9 cellular contexts compared by ENCODE assay signal in the genomic region with DNA sequence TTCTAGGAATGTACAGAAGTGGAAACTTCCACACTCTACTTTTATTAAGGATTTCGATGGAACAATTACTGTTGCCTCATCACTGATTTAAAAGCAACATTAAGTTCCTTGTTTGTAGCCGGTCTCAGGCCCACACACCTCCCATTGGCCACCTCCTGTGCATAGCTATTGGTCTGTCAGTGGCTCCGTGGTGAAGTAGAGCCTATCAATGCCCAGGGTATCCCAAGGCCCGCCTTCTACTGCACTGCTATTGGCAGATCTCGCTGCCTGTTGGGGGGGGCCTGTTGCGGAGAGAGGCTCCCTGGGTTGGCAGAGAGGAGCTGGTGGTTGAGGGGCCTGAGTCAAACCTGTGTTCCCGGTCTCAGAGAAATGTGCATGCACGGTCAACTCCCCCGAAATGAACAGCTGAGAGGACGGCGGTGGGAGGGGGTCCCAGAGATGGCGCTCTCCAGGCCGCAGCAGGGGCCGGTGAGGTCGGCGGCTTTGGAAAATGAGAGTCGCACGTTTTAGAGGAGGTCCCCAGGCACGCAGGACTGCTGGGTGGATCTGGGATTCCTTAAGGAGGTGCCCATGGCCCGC. TPM values are rescaled to one million over a fixed set of nuclear protein-coding genes. Genes with fewer than 3 reads are reported as not detected.
DNase-seq lines count a peak whose midpoint lies in the region; ATAC-seq and TF ChIP-seq lines count a peak whose summit lies in the region.
"Had no signal": no experiment of that assay in that cellular context is flagged by ENCODE, and none has a peak within 500 bp of the region (broad histone marks: within the 10 kb centered on the region; RNA-seq: fewer than 3 reads in every experiment).

No MANE protein-coding gene starts in this region.

- DNase-seq in C1 segment of cervical spinal cord (lab: John Stamatoyannopoulos, UW) (peak in 13 of 14 donors; percentile 21 to 92 (median 78)), NOMO-1 treated with dmso at 0.1 percent for 144 hours (lab: John Stamatoyannopoulos, UW; ENCODE audit: unreplicated experiment) (peak; percentile 78), esophagus squamous epithelium (lab: John Stamatoyannopoulos, UW) (peak; percentile 61), myocyte (ENCODE audit: low read depth) (peak; percentile 92)
- peak; percentile 80 to 86 for DNase-seq in activated T-cell treated with anti-CD3 and anti-CD28 coated beads, Interleukin-2, amount 50 U/mL, for 48 hours
- peak; percentile 74 for DNase-seq in stimulated activated CD8-positive, alpha-beta memory T cell treated with anti-CD3 and anti-CD28 coated beads, Interleukin-7, amount 100 ng/mL, for 4 hours (ENCODE audit: low read depth in 2 of 2)

- peak overlapping the region; percentile 77 to 91 (median 86) for H3K27ac ChIP-seq in esophagus squamous epithelium
- H3K27ac ChIP-seq: VCaP had no signal

- H3K4me1 ChIP-seq in esophagus squamous epithelium, result peaks cover 0 to 24% (median 0%) of the 10 kb centered on the region in 3 donors

- ATAC-seq in GM19372 (IDR thresholded peaks at IDR 0.05; ENCODE audit: low read depth, unreplicated experiment) (peak; percentile 60), HG03521 (IDR thresholded peaks at IDR 0.05; ENCODE audit: unreplicated experiment) (peak; percentile 78)

- TF ChIP-seq CTCF in esophagus squamous epithelium (IDR thresholded peaks at IDR 0.05), result no peak

- intact Hi-C loops in esophagus squamous epithelium (cut with DNase I), result no loop called here

- H3K9me3 ChIP-seq in esophagus squamous epithelium, result no peaks in the 10 kb centered on the region

- H3K36me3 ChIP-seq in esophagus squamous epithelium, result no peaks in the 10 kb centered on the region

- H3K4me3 ChIP-seq in esophagus squamous epithelium, result peak overlapping the region; percentile 36 to 68 (median 49)

- WGBS in esophagus squamous epithelium, 2 donors, result 0 to 41% methylated on average over 2 to 5 of the region's 20 CpGs

- H3K27me3 ChIP-seq in esophagus squamous epithelium, result no peaks in the 10 kb centered on the region

- peak in 3 of 4 donors; percentile 24 to 75 (median 41) for TF ChIP-seq POLR2A in esophagus squamous epithelium (IDR thresholded peaks at IDR 0.05)

RNA-seq across cellular contexts. Expression of a gene that starts 4.9 kb away (rescaled TPM):
- total RNA-seq in esophagus squamous epithelium (10 to 100 TPM; 19.8 to 37.4 (median 24.0) TPM), myocyte (32.5 and 40.2 TPM in 2 replicates)
- polyA plus RNA-seq in myocyte (2012), result 61.9 TPM

RNA-seq across cellular contexts. Expression of a gene that starts 26.1 kb away (rescaled TPM):
- total RNA-seq in esophagus squamous epithelium (10 to 100 TPM; 10.9 to 90.6 (median 36.7) TPM), myocyte (184 and 222 TPM in 2 replicates)
- polyA plus RNA-seq in myocyte (2012), result 2,270 TPM

Comparison
In these comparisons a context has a peak if more than half of its experiments do, and no peak if none do; other contexts are left out.
1. Peak in every context shown above with its lines: DNase-seq, ATAC-seq, H3K4me3 ChIP-seq and H3K27ac ChIP-seq.